ENCODE assay signal across 13 cellular contexts in the genomic region with DNA sequence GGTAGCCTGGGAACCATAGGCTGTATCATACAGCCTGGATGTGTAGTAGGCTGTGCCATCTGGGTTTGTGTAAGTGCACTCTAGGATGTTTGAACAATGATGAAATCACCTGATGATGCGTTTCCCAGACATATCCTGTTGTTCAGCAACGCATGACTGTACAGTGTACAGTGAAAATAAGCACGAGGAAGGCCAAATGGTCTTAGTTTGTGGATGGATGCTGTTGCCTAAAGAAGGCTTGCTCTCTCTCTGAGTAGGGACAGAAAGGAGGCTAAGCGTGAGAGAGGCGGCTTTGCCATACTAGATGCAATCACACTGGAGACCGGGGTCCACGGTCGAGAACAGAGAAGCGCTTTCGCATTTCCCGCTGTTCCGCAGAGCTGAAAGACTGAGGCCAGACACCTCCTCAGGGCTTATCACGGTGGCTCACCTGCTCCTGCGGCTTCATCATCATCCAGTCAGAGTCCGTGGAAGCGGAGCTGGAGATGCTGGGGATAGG. TPM values are rescaled to one million over a fixed set of nuclear protein-coding genes. Genes with fewer than 3 reads are reported as not detected.
DNase-seq lines count a peak whose midpoint lies in the region; ATAC-seq, FAIRE-seq and TF ChIP-seq lines count a peak whose summit lies in the region.
"Had no signal": no experiment of that assay in that cellular context is flagged by ENCODE, and none has a peak within 500 bp of the region (broad histone marks: within the 10 kb centered on the region; RNA-seq: fewer than 3 reads in every experiment).

No MANE protein-coding gene starts in this region.

- WGBS in HepG2 (ENCODE audit: low lambda C conversion rate) = 51% methylated on average over 16 of the region's 16 CpGs

- TF ChIP-seq EP300 in HepG2 (IDR thresholded peaks at IDR 0.05; ENCODE audit: low read depth in 2 of 2, low read length in 2 of 2) = peak in 1 of 2 experiments; percentile 59; a peak in 1 of 4 replicates
- TF ChIP-seq EP300 in HepG2 (CRISPR knock-in tag; IDR thresholded peaks at IDR 0.05; ENCODE audit: borderline replicate concordance) = peak; percentile 68; the same call in 1 of the 2 replicates

- ATAC-seq in HepG2 (peak; percentile 81), HG03025 (IDR thresholded peaks at IDR 0.05; ENCODE audit: low FRiP score, unreplicated experiment) (no peak), GM21717 (IDR thresholded peaks at IDR 0.05; ENCODE audit: unreplicated experiment) (no peak)

- H3K27me3 ChIP-seq in HepG2 (ENCODE audit: control insufficient read depth in 1 of 2, insufficient read depth in 2 of 2, low read length in 2 of 2) = no peaks in the 10 kb centered on the region

- no peaks in the 10 kb centered on the region for H4K20me1 ChIP-seq in HepG2 (ENCODE audit: insufficient read depth, low read length)

- no peak for TF ChIP-seq CTCF in HepG2 (CRISPR knock-in tag; IDR thresholded peaks at IDR 0.05)

- POLR2A ChIA-PET in HepG2 (lab: Yijun Ruan, JAX) = no interaction called here

- H3K9ac ChIP-seq in HepG2 (ENCODE audit: insufficient read depth, low read depth, low read length) = no peak overlapping the region

- TF ChIP-seq POLR2A in HepG2 (IDR thresholded peaks at IDR 0.05; ENCODE audit: insufficient read depth in 1 of 2, low read depth in 2 of 2, low read length in 2 of 2) = no peak

- DNase-seq in CD1c-positive myeloid dendritic cell (ENCODE audit: extremely low spot score) (peak; percentile 42), LHCN-M2 (ENCODE audit: low read depth) (peak; percentile 79), amniotic epithelial cell (ENCODE audit: low read depth) (peak; percentile 96), HepG2 (ENCODE audit: low spot score) (peak; percentile 85), NCI-H1436 treated with DMSO at 0.1 percent for 48 hours (lab: John Stamatoyannopoulos, UW) (no peak), anterior cingulate cortex (lab: John Stamatoyannopoulos, UW) (no peak)
- DNase-seq: activated B cell treated with CpG ODN at 0.5 μM for 24 hours; left cardiac atrium; NCI-H146; stimulated activated CD4-positive, alpha-beta T cell treated with anti-CD3 and anti-CD28 coated beads, Interleukin-1b, Interleukin-23, amount 100 ng/mL, for 48 hours had no signal

- in situ Hi-C loops in HepG2 (cut with HindIII; ENCODE audit: extremely low pct_ligation_motif_present, low pct_unique_long_range_greater_than_20kb) = no loop called here

- no peaks in the 10 kb centered on the region for H3K36me3 ChIP-seq in HepG2 (replicated peaks in 1 of 2; ENCODE audit: control insufficient read depth in 1 of 2, insufficient read depth in 2 of 2, low read length in 2 of 2)

- no peaks in the 10 kb centered on the region for H3K79me2 ChIP-seq in HepG2 (ENCODE audit: insufficient read depth, low read length)

- H3K9me3 ChIP-seq in HepG2 (ENCODE audit: low read length) = no peaks in the 10 kb centered on the region

- peaks cover 36% of the 10 kb centered on the region for H3K4me1 ChIP-seq in HepG2 (ENCODE audit: insufficient read depth, low read length)

- peak overlapping the region; percentile 19 for H3K4me2 ChIP-seq in HepG2 (ENCODE audit: low read depth, low read length)

- CTCF ChIA-PET in HepG2 (lab: Yijun Ruan, JAX; ENCODE audit: low intra/inter-chr PET ratio, low total read pairs) = no interaction called here

- H2AFZ ChIP-seq in HepG2 (ENCODE audit: low read length) = no peak overlapping the region

- H3K4me3 ChIP-seq in HepG2 (replicated peaks in 1 of 3; ENCODE audit: insufficient read depth in 1 of 3, low read depth in 2 of 3, low read length in 3 of 3) = no peak overlapping the region

- peak; percentile 8 for FAIRE-seq in HepG2 (lab: Jason Lieb, UNC)
- FAIRE-seq: GM12891 had no signal

- BruUV-seq in HepG2 (replicated peaks; lab: Mats Ljungman, UMichigan) = no TSS peak

- no peak overlapping the region for H3K27ac ChIP-seq in HepG2 (ENCODE audit: extremely low read length, insufficient read depth, low read length)

- no peak for TF ChIP-seq RAD21 in HepG2 (CRISPR knock-in tag; IDR thresholded peaks at IDR 0.05)

- intact Hi-C loops in HepG2 (cut with micrococcal nuclease; ENCODE audit: unreplicated experiment) = no loop called here

TF ChIP-seq in HepG2, 621 proteins besides CTCF, POLR2A, EP300 and RAD21 (continues in another document):
- TF ChIP-seq, protein P1, sequence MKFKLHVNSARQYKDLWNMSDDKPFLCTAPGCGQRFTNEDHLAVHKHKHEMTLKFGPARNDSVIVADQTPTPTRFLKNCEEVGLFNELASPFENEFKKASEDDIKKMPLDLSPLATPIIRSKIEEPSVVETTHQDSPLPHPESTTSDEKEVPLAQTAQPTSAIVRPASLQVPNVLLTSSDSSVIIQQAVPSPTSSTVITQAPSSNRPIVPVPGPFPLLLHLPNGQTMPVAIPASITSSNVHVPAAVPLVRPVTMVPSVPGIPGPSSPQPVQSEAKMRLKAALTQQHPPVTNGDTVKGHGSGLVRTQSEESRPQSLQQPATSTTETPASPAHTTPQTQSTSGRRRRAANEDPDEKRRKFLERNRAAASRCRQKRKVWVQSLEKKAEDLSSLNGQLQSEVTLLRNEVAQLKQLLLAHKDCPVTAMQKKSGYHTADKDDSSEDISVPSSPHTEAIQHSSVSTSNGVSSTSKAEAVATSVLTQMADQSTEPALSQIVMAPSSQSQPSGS (CRISPR knock-in tag; IDR thresholded peaks at IDR 0.05) = 0 out of 2 replicates have a peak, but pooled peaks have one; percentile 20
- TF ChIP-seq MXI1 (IDR thresholded peaks at IDR 0.05; ENCODE audit: borderline replicate concordance, low read depth, low read length) (peak; percentile 37; the same call in 1 of the 3 replicates), GLI4 (CRISPR knock-in tag; IDR thresholded peaks at IDR 0.05; ENCODE audit: borderline replicate concordance) (no peak), SAP130 (CRISPR knock-in tag; IDR thresholded peaks at IDR 0.05; ENCODE audit: low read depth) (peak; percentile 82)
- TF ChIP-seq, protein P2, sequence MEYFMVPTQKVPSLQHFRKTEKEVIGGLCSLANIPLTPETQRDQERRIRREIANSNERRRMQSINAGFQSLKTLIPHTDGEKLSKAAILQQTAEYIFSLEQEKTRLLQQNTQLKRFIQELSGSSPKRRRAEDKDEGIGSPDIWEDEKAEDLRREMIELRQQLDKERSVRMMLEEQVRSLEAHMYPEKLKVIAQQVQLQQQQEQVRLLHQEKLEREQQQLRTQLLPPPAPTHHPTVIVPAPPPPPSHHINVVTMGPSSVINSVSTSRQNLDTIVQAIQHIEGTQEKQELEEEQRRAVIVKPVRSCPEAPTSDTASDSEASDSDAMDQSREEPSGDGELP (IDR thresholded peaks at IDR 0.05; ENCODE audit: borderline replicate concordance, low read depth) = peak; percentile 45; the same call in 1 of the 2 replicates

RNA-seq across cellular contexts. Expression of a gene that starts 27.6 kb away (rescaled TPM):
- 220 and 259 TPM in 2 replicates for total RNA-seq in LHCN-M2 (2014; rRNA removed)
- 199 TPM for polyA plus RNA-seq in LHCN-M2 (2012)
- 154 and 315 TPM in 2 replicates for total RNA-seq in HepG2 (2016; rRNA removed; fragmentation: Illumina TruSeq; extraction: Trizol)
- 34.6 and 35.6 TPM in 2 replicates for total RNA-seq in HepG2 (2016; cell fraction: cytosol; rRNA removed; fragmentation: Illumina TruSeq; extraction: Trizol; ENCODE audit: low read depth)
- total RNA-seq in HepG2 (2016; cell fraction: insoluble cytoplasmic fraction; rRNA removed; fragmentation: Illumina TruSeq; extraction: Trizol) = 137 and 320 TPM in 2 replicates
- total RNA-seq in HepG2 (2016; cell fraction: membrane; rRNA removed; fragmentation: Illumina TruSeq; extraction: Trizol) = 41.4 and 45.9 TPM in 2 replicates
- total RNA-seq in HepG2 (2016; cell fraction: nucleus; rRNA removed; fragmentation: Illumina TruSeq; extraction: Trizol) = 264 and 296 TPM in 2 replicates
- polyA plus RNA-seq in HepG2 (2011; rRNA removed) = 591 and 594 TPM in 2 replicates
- 396 and 486 TPM in 2 replicates for polyA plus RNA-seq in HepG2 (2011; cell fraction: cytosol; rRNA removed)
- polyA plus RNA-seq in HepG2 (2011; cell fraction: nucleus; rRNA removed) = 223 and 286 TPM in 2 replicates
- 481 and 597 TPM in 2 replicates for polyA plus RNA-seq in HepG2 (2012)
- 12.9 and 14.3 TPM in 2 replicates for polyA plus RNA-seq in HepG2 (2016; cell fraction: cytosol; fragmentation: Illumina TruSeq; extraction: Trizol; ENCODE audit: low read depth)
- polyA plus RNA-seq in HepG2 (2016; cell fraction: insoluble cytoplasmic fraction; fragmentation: Illumina TruSeq; extraction: Trizol; ENCODE audit: low read depth) = 150 and 155 TPM in 2 replicates
- polyA plus RNA-seq in HepG2 (2016; cell fraction: membrane; fragmentation: Illumina TruSeq; extraction: Trizol; ENCODE audit: low read depth) = 25.1 and 29.6 TPM in 2 replicates
- polyA plus RNA-seq in HepG2 (2016; cell fraction: nucleus; fragmentation: Illumina TruSeq; extraction: Trizol; ENCODE audit: insufficient read depth, low read depth) = 409 and 433 TPM in 2 replicates
- 59.6 and 259 TPM in 2 replicates for polyA minus RNA-seq in HepG2 (2011; rRNA and poly(A)+ RNA removed; ENCODE audit: low replicate concordance)
- 166 and 220 TPM in 2 replicates for polyA minus RNA-seq in HepG2 (2011; cell fraction: cytosol; rRNA and poly(A)+ RNA removed)
- polyA minus RNA-seq in HepG2 (2011; cell fraction: nucleus; rRNA and poly(A)+ RNA removed) = 124 and 168 TPM in 2 replicates

RNA-seq across cellular contexts. Expression of a gene that starts 39.5 kb away (rescaled TPM):
- total RNA-seq in LHCN-M2 (2014; rRNA removed) = 5.6 and 7.2 TPM in 2 replicates
- polyA plus RNA-seq in LHCN-M2 (2012) = 1.6 TPM
- total RNA-seq in HepG2 (2016; rRNA removed; fragmentation: Illumina TruSeq; extraction: Trizol) = 5.8 and 7.6 TPM in 2 replicates
- 1.8 and 4.1 TPM in 2 replicates for total RNA-seq in HepG2 (2016; cell fraction: cytosol; rRNA removed; fragmentation: Illumina TruSeq; extraction: Trizol; ENCODE audit: low read depth)
- total RNA-seq in HepG2 (2016; cell fraction: insoluble cytoplasmic fraction; rRNA removed; fragmentation: Illumina TruSeq; extraction: Trizol) = 4.7 and 5.0 TPM in 2 replicates
- 2.4 and 3.3 TPM in 2 replicates for total RNA-seq in HepG2 (2016; cell fraction: membrane; rRNA removed; fragmentation: Illumina TruSeq; extraction: Trizol)
- total RNA-seq in HepG2 (2016; cell fraction: nucleus; rRNA removed; fragmentation: Illumina TruSeq; extraction: Trizol) = 8.7 and 10.3 TPM in 2 replicates
- polyA plus RNA-seq in HepG2 (2011; rRNA removed) = 5.7 and 8.3 TPM in 2 replicates
- polyA plus RNA-seq in HepG2 (2011; cell fraction: cytosol; rRNA removed) = 2.5 and 2.9 TPM in 2 replicates
- polyA plus RNA-seq in HepG2 (2011; cell fraction: nucleus; rRNA removed) = 22.9 and 26.5 TPM in 2 replicates
- polyA plus RNA-seq in HepG2 (2012) = 3.2 and 5.1 TPM in 2 replicates
- 0.12 and 0.21 TPM in 2 replicates for polyA plus RNA-seq in HepG2 (2016; cell fraction: cytosol; fragmentation: Illumina TruSeq; extraction: Trizol; ENCODE audit: low read depth)
- 4.0 and 4.5 TPM in 2 replicates for polyA plus RNA-seq in HepG2 (2016; cell fraction: insoluble cytoplasmic fraction; fragmentation: Illumina TruSeq; extraction: Trizol; ENCODE audit: low read depth)
- 0.57 and 0.73 TPM in 2 replicates for polyA plus RNA-seq in HepG2 (2016; cell fraction: membrane; fragmentation: Illumina TruSeq; extraction: Trizol; ENCODE audit: low read depth)
- 15.4 and 16.4 TPM in 2 replicates for polyA plus RNA-seq in HepG2 (2016; cell fraction: nucleus; fragmentation: Illumina TruSeq; extraction: Trizol; ENCODE audit: insufficient read depth, low read depth)
- polyA minus RNA-seq in HepG2 (2011; rRNA and poly(A)+ RNA removed; ENCODE audit: low replicate concordance) = 26.0 and 28.8 TPM in 2 replicates
- polyA minus RNA-seq in HepG2 (2011; cell fraction: cytosol; rRNA and poly(A)+ RNA removed) = 4.9 and 5.3 TPM in 2 replicates
- 10.2 and 19.1 TPM in 2 replicates for polyA minus RNA-seq in HepG2 (2011; cell fraction: nucleus; rRNA and poly(A)+ RNA removed)

Comparison
In these comparisons a context has a peak if more than half of its experiments do, and no peak if none do; other contexts are left out.
1. DNase-seq: peak in CD1c-positive myeloid dendritic cell (single experiment), LHCN-M2 (single experiment), amniotic epithelial cell (single experiment) and HepG2 (single experiment); none in NCI-H1436 treated with DMSO at 0.1 percent for 48 hours (single experiment) and anterior cingulate cortex (0 of 58).